In the genomic region with DNA sequence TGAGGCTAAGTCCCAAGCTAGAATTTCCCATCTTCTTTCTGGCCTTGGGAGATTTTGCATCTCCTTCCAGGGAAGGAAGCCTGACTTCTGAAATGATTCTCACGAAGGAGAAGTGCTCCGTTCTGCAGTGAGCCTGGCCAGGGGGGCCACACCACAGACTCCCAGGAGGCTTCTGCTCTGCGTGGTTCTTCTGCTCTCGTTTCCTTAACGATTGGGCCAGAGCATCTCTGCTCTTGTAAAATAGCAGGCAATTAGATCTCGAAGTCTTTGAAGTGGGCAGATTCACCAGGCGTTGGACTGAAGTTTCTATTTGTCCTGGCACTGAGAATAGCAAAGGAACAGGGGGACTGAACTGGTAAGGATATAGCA, we compare ENCODE assay signal across 8 cellular contexts. TPM values are rescaled to one million over a fixed set of nuclear protein-coding genes. Genes with fewer than 3 reads are reported as not detected.
A peak's percentile ranks its signal among the peaks of the same experiment; 100 is the strongest.
DNase-seq lines count a peak whose midpoint lies in the region; ATAC-seq and TF ChIP-seq lines count a peak whose summit lies in the region.

No MANE protein-coding gene starts in this region.

- H3K79me2 ChIP-seq in hepatocyte (no peaks in the 10 kb centered on the region), PC-9 (ENCODE audit: low read depth) (no peaks in the 10 kb centered on the region)

- H3K4me2 ChIP-seq in hepatocyte (peak overlapping the region; percentile 38), PC-9 (no peak overlapping the region)

- H3K4me1 ChIP-seq in hepatocyte (ENCODE audit: insufficient read depth) (no peaks in the 10 kb centered on the region), PC-9 (replicated peaks; ENCODE audit: insufficient read depth) (peaks cover 20% of the 10 kb centered on the region)

- POLR2A ChIA-PET in GM10248 (lab: Yijun Ruan, JAX) (interaction anchor here (1.1 kb wide), 1 partner anchor 18 kb away, joined by 4 read pairs; no protein-coding TSS in a partner anchor), PC-9 (lab: Charles Lee; ENCODE audit: unreplicated experiment) (interaction anchor here (0.5 to 0.6 kb wide), 2 partner anchors 27 to 145 kb away, joined by 3 to 4 read pairs; no protein-coding TSS in a partner anchor)

- H3F3A ChIP-seq in PC-9 (ENCODE audit: insufficient read depth, low read depth): peaks cover 20% of the 10 kb centered on the region

- H3K27ac ChIP-seq in hepatocyte: no peak overlapping the region
- H3K27ac ChIP-seq in PC-9: no peak overlapping the region

- WGBS in hepatocyte (ENCODE audit: low lambda C conversion rate, missing lambda C conversion rate): 50% methylated on average over 7 of the region's 7 CpGs

- H3K4me3 ChIP-seq in hepatocyte: no peak overlapping the region
- no peak overlapping the region for H3K4me3 ChIP-seq in PC-9

- H4K20me1 ChIP-seq in hepatocyte (ENCODE audit: insufficient read depth, poor library complexity, severe bottlenecking): no peaks in the 10 kb centered on the region
- H4K20me1 ChIP-seq in PC-9 (ENCODE audit: insufficient read depth): no peaks in the 10 kb centered on the region

- CTCF ChIA-PET in GM10248 (lab: Yijun Ruan, JAX) (interaction anchor here (0.7 to 12.9 kb wide), 14 partner anchors 8 to 208 kb away, joined by 3 to 105 read pairs (median 4); no protein-coding TSS in a partner anchor), PC-9 (lab: Charles Lee) (interaction anchor here (0.9 kb wide), 1 partner anchor 46 kb away, joined by 6 read pairs; no protein-coding TSS in a partner anchor)

- H3K9me3 ChIP-seq in hepatocyte (ENCODE audit: low read depth): peaks cover 9% of the 10 kb centered on the region
- H3K9me3 ChIP-seq in PC-9 (ENCODE audit: insufficient read depth, low read depth): peaks cover 9% of the 10 kb centered on the region; the same call in 1 of the 2 replicates

- intact Hi-C loops in PC-9 (cut with micrococcal nuclease; ENCODE audit: unreplicated experiment): no loop called here

- TF ChIP-seq CTCF in GM10248 (IDR thresholded peaks at IDR 0.05; ENCODE audit: control extremely low read depth, extremely low read depth, low read depth, missing control alignments) (no peak), hepatocyte (IDR thresholded peaks at IDR 0.05; ENCODE audit: poor library complexity) (no peak), PC-9 (conservative IDR thresholded peaks at IDR 0.05) (no peak)

- ATAC-seq in GM21528 (IDR thresholded peaks at IDR 0.05; ENCODE audit: low FRiP score, unreplicated experiment): peak; percentile 35

- H3K27me3 ChIP-seq in hepatocyte: no peaks in the 10 kb centered on the region
- no peaks in the 10 kb centered on the region for H3K27me3 ChIP-seq in PC-9 (ENCODE audit: insufficient read depth, low read depth)

- H3K36me3 ChIP-seq in hepatocyte (replicated peaks; ENCODE audit: insufficient read depth, low read depth): no peaks in the 10 kb centered on the region
- no peaks in the 10 kb centered on the region for H3K36me3 ChIP-seq in PC-9 (ENCODE audit: low read depth)

- BruUV-seq in PC-9 (replicated peaks; lab: Mats Ljungman, UMichigan): no TSS peak

- H3K9me2 ChIP-seq in hepatocyte (replicated peaks; ENCODE audit: insufficient read depth) (no peaks in the 10 kb centered on the region), PC-9 (ENCODE audit: insufficient read depth) (no peaks in the 10 kb centered on the region)

- H2AFZ ChIP-seq in hepatocyte (no peak overlapping the region), PC-9 (no peak overlapping the region)

- DNase-seq in GM10248 (ENCODE audit: extremely low spot score) (peak; percentile 57), NCI-H2227 (lab: John Stamatoyannopoulos, UW; ENCODE audit: unreplicated experiment) (peak; percentile 29), hepatocyte (ENCODE audit: low spot score) (no peak), UCSD-AML1 (lab: John Stamatoyannopoulos, UW; ENCODE audit: unreplicated experiment) (no peak), PC-9 (no peak), NCI-H1105 treated with DMSO at 0.1 percent for 48 hours (lab: John Stamatoyannopoulos, UW) (no peak), activated gamma-delta T cell treated with Interleukin-2 at 50 U/mL for 16 hours (no peak)

RNA-seq across cellular contexts. Expression of a gene that starts 6.7 kb away (rescaled TPM):
- total RNA-seq in hepatocyte (0.60 TPM in 1 of 2 replicates, not detected in the other), PC-9 (2021) (55.7 and 79.0 TPM in 2 replicates)
- polyA plus RNA-seq in hepatocyte: 3.1 and 3.6 TPM in 2 replicates

Comparison
In these comparisons a context has a peak if more than half of its experiments do, and no peak if none do; other contexts are left out.
1. DNase-seq: peak in GM10248 (single experiment) and NCI-H2227 (single experiment); none in hepatocyte (single experiment), UCSD-AML1 (single experiment), PC-9 (0 of 2), NCI-H1105 treated with DMSO at 0.1 percent for 48 hours (single experiment) and activated gamma-delta T cell treated with Interleukin-2 at 50 U/mL for 16 hours (single experiment).
2. RNA of a gene that starts 6.7 kb away (total RNA-seq): 55.7 to 79.0 TPM in PC-9; 0.60 TPM in hepatocyte; every median in the first group is over 10 times any median in the second.